8 cellular contexts compared by ENCODE assay signal in the genomic region with DNA sequence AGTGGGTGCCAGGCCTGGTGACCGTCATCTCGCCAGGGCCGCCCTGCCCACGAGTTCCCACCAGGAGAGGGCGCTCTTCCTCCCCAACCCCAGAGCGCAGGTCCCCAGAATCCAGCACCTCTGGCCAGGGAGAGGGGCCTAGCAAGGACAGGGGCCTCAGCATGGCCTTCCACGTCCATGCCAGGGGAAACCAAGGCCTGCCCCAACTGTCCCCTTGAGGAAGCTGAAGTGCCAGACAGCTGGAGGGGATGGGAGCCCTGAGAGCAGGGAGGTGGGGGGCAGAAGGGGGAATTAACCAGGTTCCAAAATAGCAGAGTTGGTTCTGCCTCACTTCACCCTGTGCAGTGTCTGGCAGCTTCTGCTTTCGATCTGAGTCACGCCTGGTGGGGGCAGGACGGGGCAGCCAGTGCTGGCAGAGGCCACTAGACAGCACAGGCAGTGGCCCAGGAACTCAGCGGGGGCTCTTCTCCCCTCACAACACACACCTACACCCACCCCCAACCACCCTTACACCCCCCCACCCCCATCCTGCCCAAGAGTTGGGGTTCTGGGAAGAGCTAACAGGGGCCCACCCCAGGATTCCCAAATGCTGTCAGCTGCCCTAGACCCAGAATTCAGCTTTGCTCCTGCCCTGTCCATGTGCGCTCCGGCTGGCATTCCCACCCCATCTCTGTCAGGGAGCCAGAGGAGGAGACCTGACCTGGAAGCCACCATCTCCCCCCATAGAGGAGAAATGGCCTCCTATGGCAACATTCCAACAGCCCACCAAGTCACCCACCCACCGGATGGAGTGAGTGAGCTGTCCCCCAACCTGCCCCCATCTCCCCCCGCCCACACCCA. TPM values are rescaled to one million over a fixed set of nuclear protein-coding genes. Genes with fewer than 3 reads are reported as not detected.
DNase-seq lines count a peak whose midpoint lies in the region; ATAC-seq and TF ChIP-seq lines count a peak whose summit lies in the region.

No MANE protein-coding gene starts in this region.

- H3K27ac ChIP-seq in MM.1S (ENCODE audit: low read length) (peak overlapping the region; percentile 55; the same call in 1 of the 2 replicates), lower lobe of right lung (peak overlapping the region; percentile 73)

- H3K9me2 ChIP-seq in MM.1S (replicated peaks; ENCODE audit: insufficient read depth, low read length), result no peaks in the 10 kb centered on the region

- peak; percentile 72 for TF ChIP-seq CTCF in MM.1S (IDR thresholded peaks at IDR 0.05; ENCODE audit: low read length)
- peak; percentile 82 for TF ChIP-seq CTCF in lower lobe of right lung (IDR thresholded peaks at IDR 0.05)

- no peaks in the 10 kb centered on the region for H4K20me1 ChIP-seq in MM.1S (ENCODE audit: insufficient read depth, low read length)

- H3K36me3 ChIP-seq in MM.1S (replicated peaks; ENCODE audit: insufficient read depth, low read length) (no peaks in the 10 kb centered on the region), lower lobe of right lung (no peaks in the 10 kb centered on the region)

- peak overlapping the region; percentile 49 for H3K4me2 ChIP-seq in MM.1S (ENCODE audit: low read depth, low read length)

- H2AFZ ChIP-seq in MM.1S (ENCODE audit: low read length), result no peak overlapping the region

- peaks cover 12% of the 10 kb centered on the region for H3K4me1 ChIP-seq in MM.1S (ENCODE audit: low read length)
- H3K4me1 ChIP-seq in lower lobe of right lung, result peaks cover 36% of the 10 kb centered on the region

- intact Hi-C loops in dendritic cell treated with granulocyte-macrophage colony-stimulating factor and Interleukin-4, amounts not matched to agents 40 ng/mL and 50 ng/mL, for 4 days (cut with micrococcal nuclease), result loop anchor here (1.0 to 2.0 kb wide), 3 partner anchors 17 to 73 kb away; a partner anchor contains a TSS
- intact Hi-C loops in lower lobe of right lung (cut with DNase I), result no loop called here

- DNase-seq in NCI-H146 (lab: John Stamatoyannopoulos, UW) (peak; percentile 45), NCI-H146 treated with DMSO at 0.1 percent for 48 hours (lab: John Stamatoyannopoulos, UW; ENCODE audit: unreplicated experiment) (no peak), HCEC 1CT (peak; percentile 40), MM.1S (peak; percentile 56), lower lobe of right lung (peak; percentile 86)
- DNase-seq in activated CD4-positive, CD25-positive, alpha-beta regulatory T cell treated with anti-CD3 and anti-CD28 coated beads, Interleukin-2, amount 50 U/mL, for 72 hours, result peak; percentile 71
- peak; percentile 64 to 67 for DNase-seq in stimulated activated CD8-positive, alpha-beta memory T cell treated with anti-CD3 and anti-CD28 coated beads, Interleukin-2, amount 100 ng/mL, for 48 hours (ENCODE audit: low read depth in 2 of 2)

- H3K4me3 ChIP-seq in MM.1S (ENCODE audit: low read length) (no peak overlapping the region), lower lobe of right lung (peak overlapping the region; percentile 6)

- H3K9me3 Mint-ChIP-seq in dendritic cell treated with granulocyte-macrophage colony-stimulating factor and Interleukin-4, amounts not matched to agents 40 ng/mL and 50 ng/mL, for 4 days, result no peaks in the 10 kb centered on the region

- H3K27ac Mint-ChIP-seq in dendritic cell treated with granulocyte-macrophage colony-stimulating factor and Interleukin-4, amounts not matched to agents 40 ng/mL and 50 ng/mL, for 4 days, result peak overlapping the region; percentile 88

- H3K27me3 ChIP-seq in MM.1S (replicated peaks; ENCODE audit: insufficient read depth, low read length) (no peaks in the 10 kb centered on the region), lower lobe of right lung (ENCODE audit: low read depth) (no peaks in the 10 kb centered on the region)

- peak overlapping the region; percentile 29; the same call in 1 of the 2 replicates for H3K9ac ChIP-seq in MM.1S (ENCODE audit: low read length)

- no peaks in the 10 kb centered on the region for H3K79me2 ChIP-seq in MM.1S (ENCODE audit: low read length)

- H3F3A ChIP-seq in MM.1S (ENCODE audit: insufficient read depth, low read length), result no peaks in the 10 kb centered on the region

- H3K9me3 ChIP-seq in MM.1S (replicated peaks; ENCODE audit: insufficient read depth, low read length), result no peaks in the 10 kb centered on the region
- no peaks in the 10 kb centered on the region for H3K9me3 ChIP-seq in lower lobe of right lung

- peak; percentile 87 to 90 for ATAC-seq in lower lobe of right lung

- H3K4me3 Mint-ChIP-seq in dendritic cell treated with granulocyte-macrophage colony-stimulating factor and Interleukin-4, amounts not matched to agents 40 ng/mL and 50 ng/mL, for 4 days, result peak overlapping the region; percentile 49

- no peaks in the 10 kb centered on the region for H3K27me3 Mint-ChIP-seq in dendritic cell treated with granulocyte-macrophage colony-stimulating factor and Interleukin-4, amounts not matched to agents 40 ng/mL and 50 ng/mL, for 4 days

- peaks cover 58% of the 10 kb centered on the region for H3K36me3 Mint-ChIP-seq in dendritic cell treated with granulocyte-macrophage colony-stimulating factor and Interleukin-4, amounts not matched to agents 40 ng/mL and 50 ng/mL, for 4 days (ENCODE audit: low read depth)

- H3K4me1 Mint-ChIP-seq in dendritic cell treated with granulocyte-macrophage colony-stimulating factor and Interleukin-4, amounts not matched to agents 40 ng/mL and 50 ng/mL, for 4 days (ENCODE audit: low read depth), result peaks cover 81% of the 10 kb centered on the region

RNA-seq across cellular contexts. Expression of a gene that starts 29.2 kb away (rescaled TPM):
- total RNA-seq in lower lobe of right lung, result 36.5 TPM

RNA-seq across cellular contexts. Expression of a gene that starts 41.0 kb away (rescaled TPM):
- total RNA-seq in lower lobe of right lung, result 947 TPM
